In genomic region chr15:63500265-63501250, GRCh38 we compare ENCODE assay signal across 8 cellular contexts. TPM values are rescaled to one million over a fixed set of nuclear protein-coding genes. Genes with fewer than 3 reads are reported as not detected.
DNase-seq lines count a peak whose midpoint lies in the region; ATAC-seq and TF ChIP-seq lines count a peak whose summit lies in the region.

No MANE protein-coding gene starts in this region.

- no peaks in the 10 kb centered on the region for H3K9me3 ChIP-seq in heart right ventricle

- H3K4me3 ChIP-seq in heart right ventricle (peak overlapping the region in 9 of 10 donors; percentile 2 to 43 (median 35)), brain microvascular endothelial cell (ENCODE audit: low read depth, low read length) (no peak overlapping the region), urinary bladder (ENCODE audit: low read depth, low read length) (no peak overlapping the region)

- H3K36me3 ChIP-seq in heart right ventricle (no peaks in the 10 kb centered on the region), brain microvascular endothelial cell (replicated peaks) (no peaks in the 10 kb centered on the region), urinary bladder (ENCODE audit: insufficient read depth) (no peaks in the 10 kb centered on the region)

- H3K4me3 Mint-ChIP-seq in mesothelial cell of epicardium: peak overlapping the region; percentile 27

- peaks cover 18% of the 10 kb centered on the region for H3K27me3 Mint-ChIP-seq in mesothelial cell of epicardium (ENCODE audit: low read depth)

- TF ChIP-seq CTCF in heart right ventricle (IDR thresholded peaks at IDR 0.05) (no peak), brain microvascular endothelial cell (IDR thresholded peaks at IDR 0.05; ENCODE audit: low read depth, low read length, missing control alignments) (no peak), mesothelial cell of epicardium (IDR thresholded peaks at IDR 0.05; ENCODE audit: unreplicated experiment) (no peak)

- H3K27ac Mint-ChIP-seq in mesothelial cell of epicardium: no peak overlapping the region

- H3K27ac ChIP-seq in heart right ventricle (peak overlapping the region in 9 of 10 donors; percentile 53 to 100 (median 97)), brain microvascular endothelial cell (peak overlapping the region; percentile 98), urinary bladder (ENCODE audit: low read depth) (peak overlapping the region; percentile 43)

- intact Hi-C loops in heart right ventricle (cut with DNase I): loop anchor here in 4 of 10 donors (5.0 to 10.0 kb wide), 3 partner anchors 54 to 97 kb away; partner anchors contain the start of gene FBXL22 (in 3 of the 4)
- intact Hi-C loops in left ventricle myocardium superior (cut with micrococcal nuclease): no loop called here

- H3K9me3 Mint-ChIP-seq in mesothelial cell of epicardium: no peaks in the 10 kb centered on the region

- no peak for ATAC-seq in heart right ventricle
- no peak for ATAC-seq in left ventricle myocardium superior
- no peak for ATAC-seq in HG03378 (IDR thresholded peaks at IDR 0.05; ENCODE audit: unreplicated experiment)

- H3K4me1 ChIP-seq in heart right ventricle (peaks cover 2 to 85% (median 32%) of the 10 kb centered on the region in 9 donors), urinary bladder (ENCODE audit: insufficient read depth) (no peaks in the 10 kb centered on the region)

- no peak for DNase-seq in heart right ventricle
- no peak for DNase-seq in left ventricle myocardium superior
- no peak for DNase-seq in brain microvascular endothelial cell
- no peak for DNase-seq in mesothelial cell of epicardium (ENCODE audit: low spot score in 2 of 2, unreplicated experiment in 2 of 2)
- DNase-seq in NCI-H2196 treated with DMSO at 0.1 percent for 48 hours (lab: John Stamatoyannopoulos, UW; ENCODE audit: unreplicated experiment): no peak
- no peak for DNase-seq in NK-92 (lab: John Stamatoyannopoulos, UW; ENCODE audit: unreplicated experiment)

- in situ Hi-C loops in brain microvascular endothelial cell (cut with HindIII; ENCODE audit: low pct_ligation_motif_present, low sequenced_read_pairs): no loop called here

- WGBS in heart right ventricle, 2 donors: 58 to 64% methylated on average over 8 of the region's 8 CpGs
- 67% methylated on average over 8 of the region's 8 CpGs for WGBS in urinary bladder

- H3K27me3 ChIP-seq in heart right ventricle: no peaks in the 10 kb centered on the region
- H3K27me3 ChIP-seq in brain microvascular endothelial cell (replicated peaks): no peaks in the 10 kb centered on the region

- peaks cover 38% of the 10 kb centered on the region for H3K4me1 Mint-ChIP-seq in mesothelial cell of epicardium

- no peaks in the 10 kb centered on the region for H3K36me3 Mint-ChIP-seq in mesothelial cell of epicardium

RNA-seq across cellular contexts. Expression of gene USP3, which starts 3.8 kb away (rescaled TPM):
- total RNA-seq in heart right ventricle (10 to 100 TPM; 11.4 to 23.7 (median 17.6) TPM), left ventricle myocardium superior (18.1 TPM), mesothelial cell of epicardium (65.7 to 72.7 TPM (median 71.7 TPM) in 3 replicates), urinary bladder (77.4 TPM)
- polyA plus RNA-seq in heart right ventricle (10 to 100 TPM in 1 of 2 donors, 1 to 10 TPM in 1; 8.4 to 15.4 TPM), urinary bladder (20.6 TPM)

Comparison
In these comparisons a context has a peak if more than half of its experiments do, and no peak if none do; other contexts are left out.
1. H3K27ac ChIP-seq: peak in every context shown above with its lines; median percentile 98 in brain microvascular endothelial cell; 97 in heart right ventricle; 43 in urinary bladder.
2. H3K4me3 ChIP-seq: peak in heart right ventricle (9 of 10); none in brain microvascular endothelial cell (single experiment) and urinary bladder (single experiment).